In the genomic region with DNA sequence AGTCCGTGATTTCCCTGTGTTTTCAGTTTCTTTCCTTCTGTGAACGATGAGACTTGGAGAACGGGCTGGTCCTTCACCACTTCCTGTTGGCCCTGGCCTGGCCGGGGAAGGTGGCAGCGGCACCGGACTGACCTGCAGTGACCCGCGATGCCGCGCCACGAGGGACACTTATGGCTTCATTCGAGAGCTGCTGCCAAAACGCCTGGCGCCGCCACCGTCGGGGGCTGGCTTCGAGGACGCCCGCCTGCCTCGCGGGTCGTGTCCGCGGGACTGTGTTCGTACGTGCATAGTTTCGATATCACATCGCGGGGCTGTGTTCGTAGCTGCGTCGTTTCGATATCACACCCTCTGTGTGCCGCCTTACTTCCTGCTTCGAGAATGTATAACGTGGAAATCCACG, we compare ENCODE assay signal across 25 cellular contexts. TPM values are rescaled to one million over a fixed set of nuclear protein-coding genes. Genes with fewer than 3 reads are reported as not detected.
A peak's percentile ranks its signal among the peaks of the same experiment; 100 is the strongest.
DNase-seq lines count a peak whose midpoint lies in the region; ATAC-seq, FAIRE-seq and TF ChIP-seq lines count a peak whose summit lies in the region.
"Had no signal": no experiment of that assay in that cellular context is flagged by ENCODE, and none has a peak within 500 bp of the region (broad histone marks: within the 10 kb centered on the region; RNA-seq: fewer than 3 reads in every experiment).

No MANE protein-coding gene starts in this region.

- peaks cover 15% of the 10 kb centered on the region for H3K4me1 Mint-ChIP-seq in Caco-2 (ENCODE audit: low read depth, unreplicated experiment)

- H4K20me1 ChIP-seq in MM.1S (ENCODE audit: insufficient read depth, low read length) (no peaks in the 10 kb centered on the region), GM12878 (ENCODE audit: control insufficient read depth, insufficient read depth) (no peaks in the 10 kb centered on the region), HepG2 (ENCODE audit: insufficient read depth, low read length) (no peaks in the 10 kb centered on the region)

- H3K4me3 ChIP-seq in Caco-2 (ENCODE audit: low read depth, low read length) (no peak overlapping the region), MM.1S (ENCODE audit: low read length) (no peak overlapping the region), GM12878 (no peak overlapping the region), HepG2 (replicated peaks in 1 of 3; ENCODE audit: insufficient read depth in 1 of 3, low read depth in 2 of 3, low read length in 3 of 3) (no peak overlapping the region)
- H3K4me3 ChIP-seq: A549, GM23248 had no signal

- no peak for DNase-seq in Caco-2
- DNase-seq in MM.1S = peak; percentile 2
- DNase-seq in GM12878 (ENCODE audit: low read depth, low spot score) = no peak
- no peak for DNase-seq in HepG2 (ENCODE audit: low spot score)
- DNase-seq in stimulated activated CD4-positive, alpha-beta T cell treated with anti-CD3 and anti-CD28 coated beads, Interleukin-12 subunit alpha, Interleukin-12 subunit beta, amount 100 ng/mL, for 4 hours = no peak
- DNase-seq in HPDE6-E6E7 (ENCODE audit: extremely low spot score) = no peak
- DNase-seq in SKM-1 (lab: John Stamatoyannopoulos, UW; ENCODE audit: unreplicated experiment) = no peak
- DNase-seq in HTR-8/SVneo (ENCODE audit: insufficient read length, low spot score) = no peak
- DNase-seq: C1 segment of cervical spinal cord, COR-L47, GM23248, H9, HFFc6, Kasumi-1, NCI-H2029, NCI-H446 treated with DMSO at 0.1 percent for 48 hours, NCI-H526 treated with DMSO at 0.1 percent for 48 hours, OCI-M1, SHP77, T-helper 1 cell had no signal

- H3K36me3 Mint-ChIP-seq in Caco-2 (ENCODE audit: insufficient read depth, unreplicated experiment) = peaks cover 70% of the 10 kb centered on the region

- H3K4me2 ChIP-seq in MM.1S (ENCODE audit: low read depth, low read length) = no peak overlapping the region
- no peak overlapping the region for H3K4me2 ChIP-seq in GM12878 (ENCODE audit: control insufficient read depth, insufficient read depth)
- H3K4me2 ChIP-seq in HepG2 (ENCODE audit: low read depth, low read length) = no peak overlapping the region
- H3K4me2 ChIP-seq: A549 had no signal

- H3K9me3 ChIP-seq in Caco-2 (no peaks in the 10 kb centered on the region), MM.1S (replicated peaks; ENCODE audit: insufficient read depth, low read length) (no peaks in the 10 kb centered on the region), GM12878 (replicated peaks; ENCODE audit: control insufficient read depth, insufficient read depth, low read length) (no peaks in the 10 kb centered on the region; the same call in 2 of the 3 replicates), HepG2 (ENCODE audit: low read length) (no peaks in the 10 kb centered on the region)
- H3K9me3 ChIP-seq: A549 had no signal

- ATAC-seq in GM12878 (no peak), HepG2 (no peak)
- ATAC-seq: A549 had no signal

- no peaks in the 10 kb centered on the region for H3K27me3 Mint-ChIP-seq in Caco-2 (ENCODE audit: insufficient read depth, unreplicated experiment)
- H3K27me3 Mint-ChIP-seq: CD4-positive, alpha-beta memory T cell had no signal

- TF ChIP-seq POLR2A in GM12878 (IDR thresholded peaks at IDR 0.05; ENCODE audit: low read depth, low read length) (no peak), HepG2 (IDR thresholded peaks at IDR 0.05; ENCODE audit: insufficient read depth in 1 of 2, low read depth in 2 of 2, low read length in 2 of 2) (no peak)

- H3K4me1 ChIP-seq in Caco-2 = no peaks in the 10 kb centered on the region
- no peaks in the 10 kb centered on the region for H3K4me1 ChIP-seq in MM.1S (ENCODE audit: low read length)
- no peaks in the 10 kb centered on the region for H3K4me1 ChIP-seq in GM12878 (ENCODE audit: control insufficient read depth, insufficient read depth, low read length)
- peaks cover 1% of the 10 kb centered on the region; the same call in 1 of the 2 replicates for H3K4me1 ChIP-seq in HepG2 (ENCODE audit: insufficient read depth, low read length)
- H3K4me1 ChIP-seq: A549 had no signal

- H3K9me2 ChIP-seq in MM.1S (replicated peaks; ENCODE audit: insufficient read depth, low read length) = no peaks in the 10 kb centered on the region

- H3K79me2 ChIP-seq in MM.1S (ENCODE audit: low read length) (no peaks in the 10 kb centered on the region), GM12878 (ENCODE audit: control insufficient read depth, insufficient read depth, low read length) (no peaks in the 10 kb centered on the region), HepG2 (ENCODE audit: insufficient read depth, low read length) (no peaks in the 10 kb centered on the region)

- FAIRE-seq in GM12878 (lab: Jason Lieb, UNC) = no peak
- no peak for FAIRE-seq in HepG2 (lab: Jason Lieb, UNC)
- no peak for FAIRE-seq in HTR-8/SVneo (lab: Jason Lieb, UNC)
- FAIRE-seq: A549, G401.6, GM12891 had no signal

- H3K27me3 ChIP-seq in Caco-2 (replicated peaks; ENCODE audit: control insufficient read depth, insufficient read depth, low read length) = no peaks in the 10 kb centered on the region
- H3K27me3 ChIP-seq in MM.1S (replicated peaks; ENCODE audit: insufficient read depth, low read length) = no peaks in the 10 kb centered on the region
- no peaks in the 10 kb centered on the region for H3K27me3 ChIP-seq in GM12878 (replicated peaks in 1 of 2; ENCODE audit: control insufficient read depth in 2 of 2, insufficient read depth in 2 of 2, low read length in 1 of 2)
- H3K27me3 ChIP-seq in HepG2 (ENCODE audit: control insufficient read depth in 1 of 2, insufficient read depth in 2 of 2, low read length in 2 of 2) = no peaks in the 10 kb centered on the region

- H3K4me3 Mint-ChIP-seq in Caco-2 (ENCODE audit: unreplicated experiment) = no peak overlapping the region
- H3K4me3 Mint-ChIP-seq: CD4-positive, alpha-beta memory T cell; H9; HFFc6; T-helper 2 cell treated with Interferon-gamma antibody and Interleukin-4, amounts not matched to agents 5 μg/mL and 100 μg/mL, for 36 hours had no signal

- SMC1A ChIA-PET in GM12878 (lab: Charles Lee; ENCODE audit: uncharacterized antibody, unreplicated experiment) = no interaction called here

- H3F3A ChIP-seq in MM.1S (ENCODE audit: insufficient read depth, low read length) = 0 out of 2 replicates have a peak, but pooled peaks cover 3% of the 10 kb centered on the region

- H3K27ac ChIP-seq in MM.1S (ENCODE audit: low read length) (no peak overlapping the region), GM12878 (ENCODE audit: control insufficient read depth, insufficient read depth) (no peak overlapping the region), HepG2 (ENCODE audit: extremely low read length, insufficient read depth, low read length) (no peak overlapping the region)
- H3K27ac ChIP-seq: A549, GM23248 had no signal

- TF ChIP-seq CTCF in Caco-2 (IDR thresholded peaks at IDR 0.05; ENCODE audit: insufficient read depth in 1 of 2, low read depth in 1 of 2, low read length in 1 of 2, severe bottlenecking in 1 of 2, unreplicated experiment in 1 of 2) = no peak
- no peak for TF ChIP-seq CTCF in MM.1S (IDR thresholded peaks at IDR 0.05; ENCODE audit: low read length)
- no peak for TF ChIP-seq CTCF in GM12878 (IDR thresholded peaks at IDR 0.05 in 2 of 3, conservative IDR thresholded peaks at IDR 0.05 in 1 of 3; ENCODE audit: control insufficient read depth in 2 of 3, extremely low read depth in 1 of 3, insufficient read depth in 1 of 3, low read depth in 3 of 3, low read length in 3 of 3)
- no peak for TF ChIP-seq CTCF in HepG2 (CRISPR knock-in tag; IDR thresholded peaks at IDR 0.05)

- WGBS in GM12878 (ENCODE audit: insufficient coverage, insufficient replicate concordance, low lambda C conversion rate, missing lambda C conversion rate) = over 99% methylated on average over 34 of the region's 38 CpGs
- WGBS in HepG2 (ENCODE audit: low lambda C conversion rate) = 98% methylated on average over 38 of the region's 38 CpGs

- H3K9ac ChIP-seq in MM.1S (ENCODE audit: low read length) (no peak overlapping the region), GM12878 (ENCODE audit: control insufficient read depth, insufficient read depth, low read length) (no peak overlapping the region), HepG2 (ENCODE audit: insufficient read depth, low read depth, low read length) (no peak overlapping the region)
- H3K9ac ChIP-seq: GM23248 had no signal

- H3K27ac Mint-ChIP-seq in Caco-2 (ENCODE audit: unreplicated experiment) = no peak overlapping the region
- H3K27ac Mint-ChIP-seq: H9; HFFc6; T-helper 2 cell treated with Interferon-gamma antibody and Interleukin-4, amounts not matched to agents 5 μg/mL and 100 μg/mL, for 36 hours had no signal

- TF ChIP-seq RAD21 in GM12878 (IDR thresholded peaks at IDR 0.05; ENCODE audit: insufficient read depth, low read depth, low read length) (no peak), HepG2 (CRISPR knock-in tag; IDR thresholded peaks at IDR 0.05) (no peak)

- H2AFZ ChIP-seq in MM.1S (ENCODE audit: low read length) = no peak overlapping the region
- H2AFZ ChIP-seq in GM12878 (ENCODE audit: control insufficient read depth, low read depth, low read length) = no peak overlapping the region
- H2AFZ ChIP-seq in HepG2 (ENCODE audit: low read length) = no peak overlapping the region
- H2AFZ ChIP-seq: GM23248 had no signal

- CTCF ChIA-PET in Caco-2 (lab: Charles Lee) = no interaction called here
- CTCF ChIA-PET in GM12878 (lab: Yijun Ruan, JAX) = interaction anchor here (1.2 kb wide), 1 partner anchor 16 kb away, joined by 4 read pairs; no protein-coding TSS in a partner anchor
- CTCF ChIA-PET in HepG2 (lab: Yijun Ruan, JAX; ENCODE audit: low intra/inter-chr PET ratio, low total read pairs) = no interaction called here

- RAD21 ChIA-PET in GM12878 (lab: Charles Lee; ENCODE audit: unreplicated experiment) = no interaction called here

- TF ChIP-seq EP300 in GM12878 (IDR thresholded peaks at IDR 0.05; ENCODE audit: borderline replicate concordance in 1 of 2, control insufficient read depth in 1 of 2, low read depth in 2 of 2, low read length in 2 of 2) = no peak
- no peak for TF ChIP-seq EP300 in HepG2 (IDR thresholded peaks at IDR 0.05; ENCODE audit: low read depth in 2 of 2, low read length in 2 of 2)
- TF ChIP-seq EP300 in HepG2 (CRISPR knock-in tag; IDR thresholded peaks at IDR 0.05; ENCODE audit: borderline replicate concordance) = no peak

- H3K36me3 ChIP-seq in Caco-2 (ENCODE audit: control insufficient read depth, insufficient read depth, low read length) = peaks cover 6% of the 10 kb centered on the region
- peaks cover 28% of the 10 kb centered on the region for H3K36me3 ChIP-seq in MM.1S (replicated peaks; ENCODE audit: insufficient read depth, low read length)
- H3K36me3 ChIP-seq in GM12878 (ENCODE audit: control insufficient read depth in 2 of 2, insufficient read depth in 2 of 2, low read length in 1 of 2) = peaks cover 25% of the 10 kb centered on the region in 2 experiments
- peaks cover 21 to 57% of the 10 kb centered on the region in 2 experiments for H3K36me3 ChIP-seq in HepG2 (replicated peaks in 1 of 2; ENCODE audit: control insufficient read depth in 1 of 2, insufficient read depth in 2 of 2, low read length in 2 of 2)

- intact Hi-C loops in Caco-2 (cut with micrococcal nuclease; ENCODE audit: unreplicated experiment) (no loop called here), GM12878 (cut with micrococcal nuclease; ENCODE audit: unreplicated experiment) (no loop called here), HepG2 (cut with micrococcal nuclease; ENCODE audit: unreplicated experiment) (no loop called here)

- POLR2A ChIA-PET in Caco-2 (lab: Charles Lee) = no interaction called here
- POLR2A ChIA-PET in GM12878 (lab: Charles Lee) = no interaction called here
- POLR2A ChIA-PET in HepG2 (lab: Yijun Ruan, JAX) = no interaction called here

- BruUV-seq in Caco-2 (replicated peaks; lab: Mats Ljungman, UMichigan) = TSS peak; percentile 78
- TSS peak; percentile 69 for BruUV-seq in GM12878 (replicated peaks; lab: Mats Ljungman, UMichigan)
- TSS peak; percentile 65 for BruUV-seq in HepG2 (replicated peaks; lab: Mats Ljungman, UMichigan)

- in situ Hi-C loops in GM12878 (cut with MboI) = no loop called here
- in situ Hi-C loops in HepG2 (cut with HindIII; ENCODE audit: extremely low pct_ligation_motif_present, low pct_unique_long_range_greater_than_20kb) = no loop called here

- H3K9me3 Mint-ChIP-seq in Caco-2 (ENCODE audit: unreplicated experiment) = no peaks in the 10 kb centered on the region
- H3K9me3 Mint-ChIP-seq: CD4-positive, alpha-beta memory T cell; T-helper 2 cell treated with Interferon-gamma antibody and Interleukin-4, amounts not matched to agents 5 μg/mL and 100 μg/mL, for 36 hours had no signal

RNA-seq across cellular contexts. Expression of a gene that starts 7.5 kb away (rescaled TPM):
- total RNA-seq in Caco-2 (2022) (26.3 and 27.4 TPM in 2 replicates), GM12878 (2014; rRNA removed) (5.1 and 5.3 TPM in 2 replicates), GM12878 (2014; rRNA removed; fragmentation: Illumina TruSeq; extraction: Trizol) (2.6 and 3.1 TPM in 2 replicates), GM12878 (2021) (14.2 and 16.8 TPM in 2 replicates), HepG2 (2016; rRNA removed; fragmentation: Illumina TruSeq; extraction: Trizol) (4.6 and 4.8 TPM in 2 replicates)
- 61.4 and 76.6 TPM in 2 replicates for total RNA-seq in GM12878 (2013; cell fraction: nucleolus; rRNA removed)
- 4.5 TPM for polyA plus RNA-seq in GM12878 (2011; ENCODE audit: low read depth)
- polyA plus RNA-seq in GM12878 (2011; rRNA removed) (3.2 and 3.7 TPM in 2 replicates), GM12878 (2014; fragmentation: Illumina TruSeq; extraction: Trizol) (2.7 and 3.6 TPM in 2 replicates), GM12878 (2014; fragmentation: Nextera tagmentation; extraction: Ambion mirVana) (under 1 TPM; 0.34 to 0.82 TPM), GM12878 (2014; rRNA removed) (8.5 and 11.7 TPM in 2 replicates), GM12878 (2016; fragmentation: Nextera tagmentation; extraction: Ambion mirVana) (1 to 10 TPM; 3.4 to 3.6 TPM), HepG2 (2011; rRNA removed) (8.4 and 8.6 TPM in 2 replicates)
- 3.4 and 4.5 TPM in 2 replicates for polyA plus RNA-seq in GM12878 (2011; cell fraction: cytosol; rRNA removed)
- polyA plus RNA-seq in GM12878 (2011; cell fraction: nucleus; rRNA removed) = 51.4 and 66.4 TPM in 2 replicates
- 8.3 and 8.5 TPM in 2 replicates for polyA plus RNA-seq in GM12878 (2012)
- 2.9 and 4.9 TPM in 2 replicates for polyA minus RNA-seq in GM12878 (2011; rRNA and poly(A)+ RNA removed)
- 1.5 and 3.3 TPM in 2 replicates for polyA minus RNA-seq in GM12878 (2011; cell fraction: cytosol; rRNA and poly(A)+ RNA removed)
- 9.3 and 15.8 TPM in 2 replicates for polyA minus RNA-seq in GM12878 (2011; cell fraction: nucleus; rRNA and poly(A)+ RNA removed)
- total RNA-seq in HepG2 (2016; cell fraction: cytosol; rRNA removed; fragmentation: Illumina TruSeq; extraction: Trizol; ENCODE audit: low read depth) = 2.3 and 4.1 TPM in 2 replicates
- 3.7 and 4.7 TPM in 2 replicates for total RNA-seq in HepG2 (2016; cell fraction: insoluble cytoplasmic fraction; rRNA removed; fragmentation: Illumina TruSeq; extraction: Trizol)
- 2.9 and 3.9 TPM in 2 replicates for total RNA-seq in HepG2 (2016; cell fraction: membrane; rRNA removed; fragmentation: Illumina TruSeq; extraction: Trizol)
- total RNA-seq in HepG2 (2016; cell fraction: nucleus; rRNA removed; fragmentation: Illumina TruSeq; extraction: Trizol) = 6.9 and 7.1 TPM in 2 replicates
- polyA plus RNA-seq in HepG2 (2011; cell fraction: cytosol; rRNA removed) = 3.0 and 4.1 TPM in 2 replicates
- polyA plus RNA-seq in HepG2 (2011; cell fraction: nucleus; rRNA removed) = 80.9 and 90.3 TPM in 2 replicates
- polyA plus RNA-seq in HepG2 (2012) = 7.1 and 7.7 TPM in 2 replicates
- 0.16 and 0.25 TPM in 2 replicates for polyA plus RNA-seq in HepG2 (2016; cell fraction: cytosol; fragmentation: Illumina TruSeq; extraction: Trizol; ENCODE audit: low read depth)
- polyA plus RNA-seq in HepG2 (2016; cell fraction: insoluble cytoplasmic fraction; fragmentation: Illumina TruSeq; extraction: Trizol; ENCODE audit: low read depth) = 3.8 and 4.8 TPM in 2 replicates
- polyA plus RNA-seq in HepG2 (2016; cell fraction: membrane; fragmentation: Illumina TruSeq; extraction: Trizol; ENCODE audit: low read depth) = 0.59 and 0.60 TPM in 2 replicates
- 29.2 and 29.8 TPM in 2 replicates for polyA plus RNA-seq in HepG2 (2016; cell fraction: nucleus; fragmentation: Illumina TruSeq; extraction: Trizol; ENCODE audit: insufficient read depth, low read depth)
- 3.9 and 14.3 TPM in 2 replicates for polyA minus RNA-seq in HepG2 (2011; rRNA and poly(A)+ RNA removed; ENCODE audit: low replicate concordance)
- polyA minus RNA-seq in HepG2 (2011; cell fraction: cytosol; rRNA and poly(A)+ RNA removed) = 3.6 and 4.4 TPM in 2 replicates
- polyA minus RNA-seq in HepG2 (2011; cell fraction: nucleus; rRNA and poly(A)+ RNA removed) = 18.8 and 20.2 TPM in 2 replicates

RNA-seq across cellular contexts. Expression of a gene that starts 49.8 kb away (rescaled TPM):
- total RNA-seq in Caco-2 (2022) (81.1 and 89.3 TPM in 2 replicates), GM12878 (2014; rRNA removed) (47.1 and 52.1 TPM in 2 replicates), GM12878 (2014; rRNA removed; fragmentation: Illumina TruSeq; extraction: Trizol) (19.2 and 23.9 TPM in 2 replicates), GM12878 (2021) (61.7 and 63.1 TPM in 2 replicates), HepG2 (2016; rRNA removed; fragmentation: Illumina TruSeq; extraction: Trizol) (52.0 and 65.2 TPM in 2 replicates)
- 57.4 and 73.6 TPM in 2 replicates for total RNA-seq in GM12878 (2013; cell fraction: nucleolus; rRNA removed)
- 13.5 TPM for polyA plus RNA-seq in GM12878 (2011; ENCODE audit: low read depth)
- polyA plus RNA-seq in GM12878 (2011; rRNA removed) (35.0 and 57.0 TPM in 2 replicates), GM12878 (2014; fragmentation: Illumina TruSeq; extraction: Trizol) (8.8 and 21.4 TPM in 2 replicates), GM12878 (2014; fragmentation: Nextera tagmentation; extraction: Ambion mirVana) (1 to 10 TPM; 3.6 to 7.5 TPM), GM12878 (2014; rRNA removed) (63.7 and 67.3 TPM in 2 replicates), GM12878 (2016; fragmentation: Nextera tagmentation; extraction: Ambion mirVana) (10 to 100 TPM; 63.6 to 67.1 TPM), HepG2 (2011; rRNA removed) (57.1 and 60.7 TPM in 2 replicates)
- 70.9 and 100 TPM in 2 replicates for polyA plus RNA-seq in GM12878 (2011; cell fraction: cytosol; rRNA removed)
- polyA plus RNA-seq in GM12878 (2011; cell fraction: nucleus; rRNA removed) = 236 and 285 TPM in 2 replicates
- polyA plus RNA-seq in GM12878 (2012) = 33.4 and 36.2 TPM in 2 replicates
- 27.7 and 52.1 TPM in 2 replicates for polyA minus RNA-seq in GM12878 (2011; rRNA and poly(A)+ RNA removed)
- polyA minus RNA-seq in GM12878 (2011; cell fraction: cytosol; rRNA and poly(A)+ RNA removed) = 26.6 and 31.9 TPM in 2 replicates
- 42.7 and 54.5 TPM in 2 replicates for polyA minus RNA-seq in GM12878 (2011; cell fraction: nucleus; rRNA and poly(A)+ RNA removed)
- 10.0 and 10.5 TPM in 2 replicates for total RNA-seq in HepG2 (2016; cell fraction: cytosol; rRNA removed; fragmentation: Illumina TruSeq; extraction: Trizol; ENCODE audit: low read depth)
- 55.0 and 59.4 TPM in 2 replicates for total RNA-seq in HepG2 (2016; cell fraction: insoluble cytoplasmic fraction; rRNA removed; fragmentation: Illumina TruSeq; extraction: Trizol)
- total RNA-seq in HepG2 (2016; cell fraction: membrane; rRNA removed; fragmentation: Illumina TruSeq; extraction: Trizol) = 23.7 and 24.2 TPM in 2 replicates
- total RNA-seq in HepG2 (2016; cell fraction: nucleus; rRNA removed; fragmentation: Illumina TruSeq; extraction: Trizol) = 30.2 and 31.7 TPM in 2 replicates
- polyA plus RNA-seq in HepG2 (2011; cell fraction: cytosol; rRNA removed) = 48.5 and 73.3 TPM in 2 replicates
- 171 and 221 TPM in 2 replicates for polyA plus RNA-seq in HepG2 (2011; cell fraction: nucleus; rRNA removed)
- polyA plus RNA-seq in HepG2 (2012) = 28.9 and 30.8 TPM in 2 replicates
- polyA plus RNA-seq in HepG2 (2016; cell fraction: cytosol; fragmentation: Illumina TruSeq; extraction: Trizol; ENCODE audit: low read depth) = 5.9 and 6.3 TPM in 2 replicates
- 60.8 and 67.1 TPM in 2 replicates for polyA plus RNA-seq in HepG2 (2016; cell fraction: insoluble cytoplasmic fraction; fragmentation: Illumina TruSeq; extraction: Trizol; ENCODE audit: low read depth)
- polyA plus RNA-seq in HepG2 (2016; cell fraction: membrane; fragmentation: Illumina TruSeq; extraction: Trizol; ENCODE audit: low read depth) = 15.8 and 16.9 TPM in 2 replicates
- 69.6 and 72.4 TPM in 2 replicates for polyA plus RNA-seq in HepG2 (2016; cell fraction: nucleus; fragmentation: Illumina TruSeq; extraction: Trizol; ENCODE audit: insufficient read depth, low read depth)
- 56.6 and 139 TPM in 2 replicates for polyA minus RNA-seq in HepG2 (2011; rRNA and poly(A)+ RNA removed; ENCODE audit: low replicate concordance)
- polyA minus RNA-seq in HepG2 (2011; cell fraction: cytosol; rRNA and poly(A)+ RNA removed) = 41.7 and 45.7 TPM in 2 replicates
- polyA minus RNA-seq in HepG2 (2011; cell fraction: nucleus; rRNA and poly(A)+ RNA removed) = 40.9 and 44.3 TPM in 2 replicates
